Comparison of ENCODE assay signal across 1 cellular context in the genomic region with DNA sequence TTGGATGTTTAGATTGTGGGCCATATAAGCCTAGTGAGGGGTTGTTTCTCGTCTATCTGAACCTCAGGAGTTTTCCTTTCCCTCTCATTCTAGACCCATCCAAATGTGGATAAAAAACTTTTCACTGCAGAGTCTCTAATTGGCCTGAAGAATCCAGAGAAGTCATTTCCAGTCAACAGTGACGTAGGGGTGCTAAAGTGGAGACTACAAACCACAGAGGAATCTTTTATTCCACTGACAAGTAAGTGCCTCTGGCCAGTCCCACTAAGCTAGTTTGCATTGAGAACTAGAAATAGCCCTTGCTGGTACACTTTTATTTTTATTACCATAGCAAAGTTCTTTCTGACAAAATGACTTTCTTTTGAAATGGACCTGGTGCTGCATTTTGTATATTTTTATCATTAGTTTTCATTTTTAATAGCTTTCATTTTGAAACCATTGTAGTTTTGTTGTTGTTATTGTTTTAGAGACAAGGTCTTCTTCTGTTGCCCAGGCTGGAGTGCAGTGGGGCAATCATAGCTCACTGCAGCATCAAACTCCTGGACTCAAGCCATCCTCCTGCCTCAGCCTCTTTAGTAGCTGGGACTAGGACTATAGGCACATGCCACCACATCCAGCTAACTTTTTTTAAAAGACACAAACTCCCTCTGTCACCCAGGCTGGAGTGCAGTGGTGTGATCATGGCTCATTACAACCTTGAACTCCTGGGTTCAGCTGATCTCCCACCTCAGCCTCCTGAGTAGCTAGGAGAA.
TF ChIP-seq lines count a peak whose summit lies in the region.

No MANE protein-coding gene starts in this region.

TF ChIP-seq in GM23338, 12 proteins besides CTCF, POLR2A, EP300 and RAD21 (continued from another document):
- TF ChIP-seq, protein P1, sequence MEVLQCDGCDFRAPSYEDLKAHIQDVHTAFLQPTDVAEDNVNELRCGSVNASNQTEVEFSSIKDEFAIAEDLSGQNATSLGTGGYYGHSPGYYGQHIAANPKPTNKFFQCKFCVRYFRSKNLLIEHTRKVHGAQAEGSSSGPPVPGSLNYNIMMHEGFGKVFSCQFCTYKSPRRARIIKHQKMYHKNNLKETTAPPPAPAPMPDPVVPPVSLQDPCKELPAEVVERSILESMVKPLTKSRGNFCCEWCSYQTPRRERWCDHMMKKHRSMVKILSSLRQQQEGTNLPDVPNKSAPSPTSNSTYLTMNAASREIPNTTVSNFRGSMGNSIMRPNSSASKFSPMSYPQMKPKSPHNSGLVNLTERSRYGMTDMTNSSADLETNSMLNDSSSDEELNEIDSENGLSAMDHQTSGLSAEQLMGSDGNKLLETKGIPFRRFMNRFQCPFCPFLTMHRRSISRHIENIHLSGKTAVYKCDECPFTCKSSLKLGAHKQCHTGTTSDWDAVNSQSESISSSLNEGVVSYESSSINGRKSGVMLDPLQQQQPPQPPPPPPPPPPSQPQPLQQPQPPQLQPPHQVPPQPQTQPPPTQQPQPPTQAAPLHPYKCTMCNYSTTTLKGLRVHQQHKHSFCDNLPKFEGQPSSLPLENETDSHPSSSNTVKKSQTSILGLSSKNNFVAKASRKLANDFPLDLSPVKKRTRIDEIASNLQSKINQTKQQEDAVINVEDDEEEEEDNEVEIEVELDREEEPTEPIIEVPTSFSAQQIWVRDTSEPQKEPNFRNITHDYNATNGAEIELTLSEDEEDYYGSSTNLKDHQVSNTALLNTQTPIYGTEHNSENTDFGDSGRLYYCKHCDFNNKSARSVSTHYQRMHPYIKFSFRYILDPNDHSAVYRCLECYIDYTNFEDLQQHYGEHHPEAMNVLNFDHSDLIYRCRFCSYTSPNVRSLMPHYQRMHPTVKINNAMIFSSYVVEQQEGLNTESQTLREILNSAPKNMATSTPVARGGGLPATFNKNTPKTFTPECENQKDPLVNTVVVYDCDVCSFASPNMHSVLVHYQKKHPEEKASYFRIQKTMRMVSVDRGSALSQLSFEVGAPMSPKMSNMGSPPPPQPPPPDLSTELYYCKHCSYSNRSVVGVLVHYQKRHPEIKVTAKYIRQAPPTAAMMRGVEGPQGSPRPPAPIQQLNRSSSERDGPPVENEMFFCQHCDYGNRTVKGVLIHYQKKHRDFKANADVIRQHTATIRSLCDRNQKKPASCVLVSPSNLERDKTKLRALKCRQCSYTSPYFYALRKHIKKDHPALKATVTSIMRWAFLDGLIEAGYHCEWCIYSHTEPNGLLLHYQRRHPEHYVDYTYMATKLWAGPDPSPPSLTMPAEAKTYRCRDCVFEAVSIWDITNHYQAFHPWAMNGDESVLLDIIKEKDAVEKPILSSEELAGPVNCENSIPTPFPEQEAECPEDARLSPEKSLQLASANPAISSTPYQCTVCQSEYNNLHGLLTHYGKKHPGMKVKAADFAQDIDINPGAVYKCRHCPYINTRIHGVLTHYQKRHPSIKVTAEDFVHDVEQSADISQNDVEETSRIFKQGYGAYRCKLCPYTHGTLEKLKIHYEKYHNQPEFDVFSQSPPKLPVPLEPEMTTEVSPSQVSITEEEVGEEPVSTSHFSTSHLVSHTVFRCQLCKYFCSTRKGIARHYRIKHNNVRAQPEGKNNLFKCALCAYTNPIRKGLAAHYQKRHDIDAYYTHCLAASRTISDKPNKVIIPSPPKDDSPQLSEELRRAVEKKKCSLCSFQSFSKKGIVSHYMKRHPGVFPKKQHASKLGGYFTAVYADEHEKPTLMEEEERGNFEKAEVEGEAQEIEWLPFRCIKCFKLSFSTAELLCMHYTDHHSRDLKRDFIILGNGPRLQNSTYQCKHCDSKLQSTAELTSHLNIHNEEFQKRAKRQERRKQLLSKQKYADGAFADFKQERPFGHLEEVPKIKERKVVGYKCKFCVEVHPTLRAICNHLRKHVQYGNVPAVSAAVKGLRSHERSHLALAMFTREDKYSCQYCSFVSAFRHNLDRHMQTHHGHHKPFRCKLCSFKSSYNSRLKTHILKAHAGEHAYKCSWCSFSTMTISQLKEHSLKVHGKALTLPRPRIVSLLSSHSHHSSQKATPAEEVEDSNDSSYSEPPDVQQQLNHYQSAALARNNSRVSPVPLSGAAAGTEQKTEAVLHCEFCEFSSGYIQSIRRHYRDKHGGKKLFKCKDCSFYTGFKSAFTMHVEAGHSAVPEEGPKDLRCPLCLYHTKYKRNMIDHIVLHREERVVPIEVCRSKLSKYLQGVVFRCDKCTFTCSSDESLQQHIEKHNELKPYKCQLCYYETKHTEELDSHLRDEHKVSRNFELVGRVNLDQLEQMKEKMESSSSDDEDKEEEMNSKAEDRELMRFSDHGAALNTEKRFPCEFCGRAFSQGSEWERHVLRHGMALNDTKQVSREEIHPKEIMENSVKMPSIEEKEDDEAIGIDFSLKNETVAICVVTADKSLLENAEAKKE (CRISPR knock-in tag; IDR thresholded peaks at IDR 0.05) = no peak
- TF ChIP-seq POLR2AphosphoS5 (IDR thresholded peaks at IDR 0.05; ENCODE audit: low read depth) = no peak
- no peak for TF ChIP-seq EZH2 (IDR thresholded peaks at IDR 0.05; ENCODE audit: low read depth, unreplicated experiment)
- no peak for TF ChIP-seq JUNB (IDR thresholded peaks at IDR 0.05; ENCODE audit: unreplicated experiment)
